Comparison of ENCODE assay signal across 1 cellular context in genomic region chr9:127664678-127665507, GRCh38.
TF ChIP-seq lines count a peak whose summit lies in the region.

No MANE protein-coding gene starts in this region.

TF ChIP-seq in SK-N-SH, 30 proteins besides CTCF, POLR2A, EP300 and RAD21:
- peak; percentile 74 for TF ChIP-seq GATA2 (CRISPR knock-in tag; IDR thresholded peaks at IDR 0.05)
- no peak for TF ChIP-seq ELF1 (IDR thresholded peaks at IDR 0.05)
- no peak for TF ChIP-seq TAF1 (IDR thresholded peaks at IDR 0.05; ENCODE audit: borderline replicate concordance, low read depth, low read length)
- peak; percentile 62; the same call in 1 of the 2 replicates for TF ChIP-seq FOXJ3 (CRISPR knock-in tag; IDR thresholded peaks at IDR 0.05)
- TF ChIP-seq PBX3 (IDR thresholded peaks at IDR 0.05) = no peak
- peak; percentile 22; the same call in 1 of the 2 replicates for TF ChIP-seq SMC3 (IDR thresholded peaks at IDR 0.05; ENCODE audit: low read depth, low read length)
- TF ChIP-seq, protein P1, sequence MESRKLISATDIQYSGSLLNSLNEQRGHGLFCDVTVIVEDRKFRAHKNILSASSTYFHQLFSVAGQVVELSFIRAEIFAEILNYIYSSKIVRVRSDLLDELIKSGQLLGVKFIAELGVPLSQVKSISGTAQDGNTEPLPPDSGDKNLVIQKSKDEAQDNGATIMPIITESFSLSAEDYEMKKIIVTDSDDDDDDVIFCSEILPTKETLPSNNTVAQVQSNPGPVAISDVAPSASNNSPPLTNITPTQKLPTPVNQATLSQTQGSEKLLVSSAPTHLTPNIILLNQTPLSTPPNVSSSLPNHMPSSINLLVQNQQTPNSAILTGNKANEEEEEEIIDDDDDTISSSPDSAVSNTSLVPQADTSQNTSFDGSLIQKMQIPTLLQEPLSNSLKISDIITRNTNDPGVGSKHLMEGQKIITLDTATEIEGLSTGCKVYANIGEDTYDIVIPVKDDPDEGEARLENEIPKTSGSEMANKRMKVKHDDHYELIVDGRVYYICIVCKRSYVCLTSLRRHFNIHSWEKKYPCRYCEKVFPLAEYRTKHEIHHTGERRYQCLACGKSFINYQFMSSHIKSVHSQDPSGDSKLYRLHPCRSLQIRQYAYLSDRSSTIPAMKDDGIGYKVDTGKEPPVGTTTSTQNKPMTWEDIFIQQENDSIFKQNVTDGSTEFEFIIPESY (IDR thresholded peaks at IDR 0.05; ENCODE audit: borderline replicate concordance, low read depth) = no peak
- TF ChIP-seq TEAD4 (IDR thresholded peaks at IDR 0.05; ENCODE audit: borderline replicate concordance, insufficient read depth) = no peak
- peak; percentile 58; the same call in 1 of the 2 replicates for TF ChIP-seq RFX5 (IDR thresholded peaks at IDR 0.05; ENCODE audit: low read length)
- TF ChIP-seq RXRA (IDR thresholded peaks at IDR 0.05; ENCODE audit: borderline replicate concordance, low read depth) = no peak
- TF ChIP-seq POLR2AphosphoS5 (IDR thresholded peaks at IDR 0.05; ENCODE audit: low read depth, low read length) = no peak
- TF ChIP-seq REST (IDR thresholded peaks at IDR 0.05; ENCODE audit: low read depth, low read length) = no peak
- TF ChIP-seq SIN3A (IDR thresholded peaks at IDR 0.05; ENCODE audit: borderline replicate concordance, low read depth, low read length) = no peak
- no peak for TF ChIP-seq EZH2phosphoT487 (IDR thresholded peaks at IDR 0.05; ENCODE audit: borderline replicate concordance, low read depth)
- 0 out of 2 replicates have a peak, but pooled peaks have one; percentile 32 for TF ChIP-seq RCOR1 (IDR thresholded peaks at IDR 0.05; ENCODE audit: low read length)
- TF ChIP-seq YY1 (IDR thresholded peaks at IDR 0.05; ENCODE audit: low read depth) = no peak
- no peak for TF ChIP-seq JUND (IDR thresholded peaks at IDR 0.05)
- no peak for TF ChIP-seq NRF1 (IDR thresholded peaks at IDR 0.05; ENCODE audit: low read depth, low read length)
- TF ChIP-seq NFIC (IDR thresholded peaks at IDR 0.05; ENCODE audit: borderline replicate concordance) = no peak
- no peak for TF ChIP-seq USF1 (IDR thresholded peaks at IDR 0.05; ENCODE audit: borderline replicate concordance, low read depth)
- TF ChIP-seq, protein P2, sequence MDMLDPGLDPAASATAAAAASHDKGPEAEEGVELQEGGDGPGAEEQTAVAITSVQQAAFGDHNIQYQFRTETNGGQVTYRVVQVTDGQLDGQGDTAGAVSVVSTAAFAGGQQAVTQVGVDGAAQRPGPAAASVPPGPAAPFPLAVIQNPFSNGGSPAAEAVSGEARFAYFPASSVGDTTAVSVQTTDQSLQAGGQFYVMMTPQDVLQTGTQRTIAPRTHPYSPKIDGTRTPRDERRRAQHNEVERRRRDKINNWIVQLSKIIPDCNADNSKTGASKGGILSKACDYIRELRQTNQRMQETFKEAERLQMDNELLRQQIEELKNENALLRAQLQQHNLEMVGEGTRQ (IDR thresholded peaks at IDR 0.05; ENCODE audit: borderline replicate concordance, low read depth, low read length) = no peak
- TF ChIP-seq FOSL2 (IDR thresholded peaks at IDR 0.05; ENCODE audit: borderline replicate concordance, low read depth) = no peak
- TF ChIP-seq IRF3 (IDR thresholded peaks at IDR 0.05; ENCODE audit: low read depth, low read length) = no peak
- TF ChIP-seq TCF12 (IDR thresholded peaks at IDR 0.05) = peak; percentile 83
- TF ChIP-seq CHD2 (IDR thresholded peaks at IDR 0.05; ENCODE audit: low read length, partially characterized antibody) = peak; percentile 55
- TF ChIP-seq MXI1 (IDR thresholded peaks at IDR 0.05; ENCODE audit: low read depth, low read length) = peak; percentile 99
